14 cellular contexts compared by ENCODE assay signal in the genomic region with DNA sequence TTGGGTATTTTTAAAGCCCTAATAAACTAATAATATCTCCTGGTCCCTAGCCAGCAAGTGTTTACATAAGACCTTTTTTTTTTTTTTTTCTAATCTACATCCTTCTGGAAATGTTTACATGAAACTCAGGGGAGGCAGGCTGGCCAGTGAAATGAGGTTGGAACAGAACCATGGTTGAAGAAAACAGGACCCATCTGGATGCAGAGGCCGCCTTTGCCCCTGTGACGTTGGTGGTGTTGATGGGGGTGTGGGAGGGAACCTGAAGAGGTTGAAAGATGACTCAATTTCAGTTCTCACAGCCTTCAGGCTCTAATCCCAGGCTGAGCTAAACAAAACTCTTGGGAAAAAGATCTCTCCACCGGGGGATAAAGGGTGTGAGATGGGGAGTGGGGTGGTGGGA.
DNase-seq lines count a peak whose midpoint lies in the region; ATAC-seq, FAIRE-seq and TF ChIP-seq lines count a peak whose summit lies in the region.
"Had no signal": no experiment of that assay in that cellular context is flagged by ENCODE, and none has a peak within 500 bp of the region (broad histone marks: within the 10 kb centered on the region; RNA-seq: fewer than 3 reads in every experiment).

No MANE protein-coding gene starts in this region.

- DNase-seq in M059J (ENCODE audit: low read depth) (peak; percentile 55), cardiac fibroblast (ENCODE audit: low read depth in 2 of 2) (peak; percentile 51 to 81), iris pigment epithelial cell (ENCODE audit: low read depth) (peak; percentile 94), small intestine (peak; percentile 28), NAMALWA (ENCODE audit: low spot score) (no peak), SKM-1 (lab: John Stamatoyannopoulos, UW; ENCODE audit: unreplicated experiment) (no peak)
- no peak for DNase-seq in stimulated activated CD8-positive, alpha-beta memory T cell treated with anti-CD3 and anti-CD28 coated beads, Interleukin-4, amount 100 ng/mL, for 48 hours
- DNase-seq: activated naive CD4-positive, alpha-beta T cell treated with anti-CD3 and anti-CD28 coated beads, Interleukin-2, amount 50 U/mL, for 16 hours; Karpas-422; natural killer cell; stimulated activated naive CD8-positive, alpha-beta T cell treated with anti-CD3 and anti-CD28 coated beads, Interleukin-15, Interleukin-2, amounts not matched to agents 100 U/mL and 50 U/mL, for 24 hours had no signal

- H3K36me3 ChIP-seq in small intestine (ENCODE audit: control insufficient read depth in 2 of 2, insufficient read depth in 2 of 2, low read length in 2 of 2): no peaks in the 10 kb centered on the region

- H3K4me3 ChIP-seq in cardiac fibroblast (replicated peaks in 1 of 2; ENCODE audit: low read depth in 2 of 2, low read length in 2 of 2) (no peak overlapping the region), small intestine (ENCODE audit: low read depth in 1 of 2, low read length in 2 of 2) (no peak overlapping the region)

- no peaks in the 10 kb centered on the region for H3K27me3 ChIP-seq in small intestine (ENCODE audit: control insufficient read depth in 2 of 2, insufficient read depth in 2 of 2, low read length in 2 of 2)

- H3K9me3 ChIP-seq in small intestine (ENCODE audit: control insufficient read depth, low read depth): no peaks in the 10 kb centered on the region

- WGBS in small intestine, 3 donors: 9 to 26% (median 22%) methylated on average over 3 of the region's 3 CpGs

- FAIRE-seq in small intestine (lab: Jason Lieb, UNC): no peak
- FAIRE-seq: GM12892 had no signal

- H3K27ac ChIP-seq in small intestine (ENCODE audit: low read depth in 1 of 2, low read length in 1 of 2): peak overlapping the region in 1 of 2 donors; percentile 13

- no peaks in the 10 kb centered on the region for H3K4me1 ChIP-seq in small intestine (ENCODE audit: control insufficient read depth in 2 of 2, insufficient read depth in 1 of 2, low read depth in 1 of 2, low read length in 1 of 2)

- TF ChIP-seq CTCF in cardiac fibroblast (IDR thresholded peaks at IDR 0.05; ENCODE audit: low read depth, low read length): no peak

- no peak for ATAC-seq in HG02623 (IDR thresholded peaks at IDR 0.05; ENCODE audit: unreplicated experiment)
- ATAC-seq: HCT116; natural killer cell; stimulated activated naive CD8-positive, alpha-beta T cell treated with anti-CD3 and anti-CD28 coated beads, Interleukin-15, Interleukin-2, amounts not matched to agents 100 U/mL and 50 U/mL, for 24 hours had no signal

Comparison
In these comparisons a context has a peak if more than half of its experiments do, and no peak if none do; other contexts are left out.
1. DNase-seq: peak in M059J (single experiment), cardiac fibroblast (2 of 2), iris pigment epithelial cell (single experiment) and small intestine (single experiment); none in stimulated activated CD8-positive, alpha-beta memory T cell treated with anti-CD3 and anti-CD28 coated beads, Interleukin-4, amount 100 ng/mL, for 48 hours (single experiment), NAMALWA (single experiment) and SKM-1 (single experiment).